In the genomic region with DNA sequence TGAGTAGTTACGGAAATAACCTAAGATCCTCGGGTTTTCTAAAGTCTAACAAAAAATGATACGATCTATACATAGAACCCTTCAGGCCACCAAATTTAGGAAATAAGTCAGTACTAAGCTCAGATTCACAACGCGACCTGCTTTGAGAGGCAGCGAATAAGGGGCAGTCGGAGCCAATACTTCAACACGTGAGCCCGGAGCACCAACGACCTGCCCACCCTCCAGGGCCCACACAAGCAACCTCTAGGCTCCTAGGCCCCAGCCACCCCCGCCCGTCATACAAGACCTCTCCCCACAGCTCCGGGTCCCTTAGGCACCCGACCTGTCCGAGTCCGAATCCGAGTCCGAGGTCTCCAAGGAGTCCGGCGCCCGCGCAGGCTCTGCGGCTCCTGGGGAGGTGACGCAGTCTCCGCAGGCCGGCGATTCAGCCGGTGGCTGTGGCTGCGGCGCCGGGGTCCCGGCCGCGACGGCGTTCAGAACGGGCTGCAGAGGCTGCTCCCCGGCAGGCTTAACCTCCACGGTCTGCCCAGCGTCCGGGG, we compare ENCODE assay signal across 1 cellular context.
TF ChIP-seq lines count a peak whose summit lies in the region.

No MANE protein-coding gene starts in this region.

TF ChIP-seq in HepG2, 621 proteins besides CTCF, POLR2A, EP300 and RAD21 (continued from another document and continues in another):
- TF ChIP-seq, protein P1, sequence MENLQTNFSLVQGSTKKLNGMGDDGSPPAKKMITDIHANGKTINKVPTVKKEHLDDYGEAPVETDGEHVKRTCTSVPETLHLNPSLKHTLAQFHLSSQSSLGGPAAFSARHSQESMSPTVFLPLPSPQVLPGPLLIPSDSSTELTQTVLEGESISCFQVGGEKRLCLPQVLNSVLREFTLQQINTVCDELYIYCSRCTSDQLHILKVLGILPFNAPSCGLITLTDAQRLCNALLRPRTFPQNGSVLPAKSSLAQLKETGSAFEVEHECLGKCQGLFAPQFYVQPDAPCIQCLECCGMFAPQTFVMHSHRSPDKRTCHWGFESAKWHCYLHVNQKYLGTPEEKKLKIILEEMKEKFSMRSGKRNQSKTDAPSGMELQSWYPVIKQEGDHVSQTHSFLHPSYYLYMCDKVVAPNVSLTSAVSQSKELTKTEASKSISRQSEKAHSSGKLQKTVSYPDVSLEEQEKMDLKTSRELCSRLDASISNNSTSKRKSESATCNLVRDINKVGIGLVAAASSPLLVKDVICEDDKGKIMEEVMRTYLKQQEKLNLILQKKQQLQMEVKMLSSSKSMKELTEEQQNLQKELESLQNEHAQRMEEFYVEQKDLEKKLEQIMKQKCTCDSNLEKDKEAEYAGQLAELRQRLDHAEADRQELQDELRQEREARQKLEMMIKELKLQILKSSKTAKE (CRISPR knock-in tag; IDR thresholded peaks at IDR 0.05; ENCODE audit: borderline replicate concordance): peak; percentile 27; the same call in 1 of the 2 replicates
- TF ChIP-seq SRSF4 (IDR thresholded peaks at IDR 0.05; ENCODE audit: low read depth, low read length, poor library complexity, severe bottlenecking): no peak
- TF ChIP-seq, protein P2, sequence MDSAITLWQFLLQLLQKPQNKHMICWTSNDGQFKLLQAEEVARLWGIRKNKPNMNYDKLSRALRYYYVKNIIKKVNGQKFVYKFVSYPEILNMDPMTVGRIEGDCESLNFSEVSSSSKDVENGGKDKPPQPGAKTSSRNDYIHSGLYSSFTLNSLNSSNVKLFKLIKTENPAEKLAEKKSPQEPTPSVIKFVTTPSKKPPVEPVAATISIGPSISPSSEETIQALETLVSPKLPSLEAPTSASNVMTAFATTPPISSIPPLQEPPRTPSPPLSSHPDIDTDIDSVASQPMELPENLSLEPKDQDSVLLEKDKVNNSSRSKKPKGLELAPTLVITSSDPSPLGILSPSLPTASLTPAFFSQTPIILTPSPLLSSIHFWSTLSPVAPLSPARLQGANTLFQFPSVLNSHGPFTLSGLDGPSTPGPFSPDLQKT (CRISPR knock-in tag; IDR thresholded peaks at IDR 0.05; ENCODE audit: borderline replicate concordance): no peak
- no peak for TF ChIP-seq HOXA9 (CRISPR knock-in tag; IDR thresholded peaks at IDR 0.05; ENCODE audit: borderline replicate concordance)
- no peak for TF ChIP-seq ZNF256 (CRISPR knock-in tag; conservative IDR thresholded peaks at IDR 0.05)
- TF ChIP-seq ZNF329 (CRISPR knock-in tag; IDR thresholded peaks at IDR 0.05; ENCODE audit: low read depth): peak; percentile 53; the same call in 1 of the 2 replicates
- no peak for TF ChIP-seq POLR2G (IDR thresholded peaks at IDR 0.05; ENCODE audit: low read depth, low read length)
- TF ChIP-seq ZFX (CRISPR knock-in tag; IDR thresholded peaks at IDR 0.05; ENCODE audit: low read depth): peak; percentile 52; the same call in 1 of the 2 replicates
- no peak for TF ChIP-seq FOSL2 (CRISPR knock-in tag; IDR thresholded peaks at IDR 0.05)
- TF ChIP-seq ISX (CRISPR knock-in tag; conservative IDR thresholded peaks at IDR 0.05): no peak
- no peak for TF ChIP-seq GATA4 (IDR thresholded peaks at IDR 0.05; ENCODE audit: borderline replicate concordance, low read depth)
- TF ChIP-seq, protein P3, sequence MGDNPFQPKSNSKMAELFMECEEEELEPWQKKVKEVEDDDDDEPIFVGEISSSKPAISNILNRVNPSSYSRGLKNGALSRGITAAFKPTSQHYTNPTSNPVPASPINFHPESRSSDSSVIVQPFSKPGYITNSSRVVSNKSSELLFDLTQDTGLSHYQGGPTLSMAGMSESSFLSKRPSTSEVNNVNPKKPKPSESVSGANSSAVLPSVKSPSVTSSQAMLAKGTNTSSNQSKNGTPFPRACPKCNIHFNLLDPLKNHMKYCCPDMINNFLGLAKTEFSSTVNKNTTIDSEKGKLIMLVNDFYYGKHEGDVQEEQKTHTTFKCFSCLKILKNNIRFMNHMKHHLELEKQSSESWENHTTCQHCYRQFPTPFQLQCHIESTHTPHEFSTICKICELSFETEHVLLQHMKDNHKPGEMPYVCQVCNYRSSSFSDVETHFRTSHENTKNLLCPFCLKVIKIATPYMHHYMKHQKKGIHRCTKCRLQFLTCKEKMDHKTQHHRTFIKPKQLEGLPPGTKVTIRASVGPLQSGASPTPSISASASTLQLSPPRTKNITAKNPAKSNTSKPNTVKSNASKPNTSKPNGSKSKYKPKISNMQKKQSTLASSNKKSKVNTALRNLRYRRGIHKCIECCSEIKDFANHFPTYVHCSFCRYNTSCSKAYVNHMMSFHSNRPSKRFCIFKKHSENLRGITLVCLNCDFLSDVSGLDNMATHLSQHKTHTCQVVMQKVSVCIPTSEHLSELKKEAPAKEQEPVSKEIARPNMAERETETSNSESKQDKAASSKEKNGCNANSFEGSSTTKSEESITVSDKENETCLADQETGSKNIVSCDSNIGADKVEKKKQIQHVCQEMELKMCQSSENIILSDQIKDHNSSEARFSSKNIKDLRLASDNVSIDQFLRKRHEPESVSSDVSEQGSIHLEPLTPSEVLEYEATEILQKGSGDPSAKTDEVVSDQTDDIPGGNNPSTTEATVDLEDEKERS (CRISPR knock-in tag; IDR thresholded peaks at IDR 0.05): no peak
- TF ChIP-seq, protein P4, sequence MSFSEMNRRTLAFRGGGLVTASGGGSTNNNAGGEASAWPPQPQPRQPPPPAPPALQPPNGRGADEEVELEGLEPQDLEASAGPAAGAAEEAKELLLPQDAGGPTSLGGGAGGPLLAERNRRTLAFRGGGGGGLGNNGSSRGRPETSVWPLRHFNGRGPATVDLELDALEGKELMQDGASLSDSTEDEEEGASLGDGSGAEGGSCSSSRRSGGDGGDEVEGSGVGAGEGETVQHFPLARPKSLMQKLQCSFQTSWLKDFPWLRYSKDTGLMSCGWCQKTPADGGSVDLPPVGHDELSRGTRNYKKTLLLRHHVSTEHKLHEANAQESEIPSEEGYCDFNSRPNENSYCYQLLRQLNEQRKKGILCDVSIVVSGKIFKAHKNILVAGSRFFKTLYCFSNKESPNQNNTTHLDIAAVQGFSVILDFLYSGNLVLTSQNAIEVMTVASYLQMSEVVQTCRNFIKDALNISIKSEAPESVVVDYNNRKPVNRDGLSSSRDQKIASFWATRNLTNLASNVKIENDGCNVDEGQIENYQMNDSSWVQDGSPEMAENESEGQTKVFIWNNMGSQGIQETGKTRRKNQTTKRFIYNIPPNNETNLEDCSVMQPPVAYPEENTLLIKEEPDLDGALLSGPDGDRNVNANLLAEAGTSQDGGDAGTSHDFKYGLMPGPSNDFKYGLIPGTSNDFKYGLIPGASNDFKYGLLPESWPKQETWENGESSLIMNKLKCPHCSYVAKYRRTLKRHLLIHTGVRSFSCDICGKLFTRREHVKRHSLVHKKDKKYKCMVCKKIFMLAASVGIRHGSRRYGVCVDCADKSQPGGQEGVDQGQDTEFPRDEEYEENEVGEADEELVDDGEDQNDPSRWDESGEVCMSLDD (CRISPR knock-in tag; IDR thresholded peaks at IDR 0.05; ENCODE audit: borderline replicate concordance): no peak
- TF ChIP-seq, protein P5, sequence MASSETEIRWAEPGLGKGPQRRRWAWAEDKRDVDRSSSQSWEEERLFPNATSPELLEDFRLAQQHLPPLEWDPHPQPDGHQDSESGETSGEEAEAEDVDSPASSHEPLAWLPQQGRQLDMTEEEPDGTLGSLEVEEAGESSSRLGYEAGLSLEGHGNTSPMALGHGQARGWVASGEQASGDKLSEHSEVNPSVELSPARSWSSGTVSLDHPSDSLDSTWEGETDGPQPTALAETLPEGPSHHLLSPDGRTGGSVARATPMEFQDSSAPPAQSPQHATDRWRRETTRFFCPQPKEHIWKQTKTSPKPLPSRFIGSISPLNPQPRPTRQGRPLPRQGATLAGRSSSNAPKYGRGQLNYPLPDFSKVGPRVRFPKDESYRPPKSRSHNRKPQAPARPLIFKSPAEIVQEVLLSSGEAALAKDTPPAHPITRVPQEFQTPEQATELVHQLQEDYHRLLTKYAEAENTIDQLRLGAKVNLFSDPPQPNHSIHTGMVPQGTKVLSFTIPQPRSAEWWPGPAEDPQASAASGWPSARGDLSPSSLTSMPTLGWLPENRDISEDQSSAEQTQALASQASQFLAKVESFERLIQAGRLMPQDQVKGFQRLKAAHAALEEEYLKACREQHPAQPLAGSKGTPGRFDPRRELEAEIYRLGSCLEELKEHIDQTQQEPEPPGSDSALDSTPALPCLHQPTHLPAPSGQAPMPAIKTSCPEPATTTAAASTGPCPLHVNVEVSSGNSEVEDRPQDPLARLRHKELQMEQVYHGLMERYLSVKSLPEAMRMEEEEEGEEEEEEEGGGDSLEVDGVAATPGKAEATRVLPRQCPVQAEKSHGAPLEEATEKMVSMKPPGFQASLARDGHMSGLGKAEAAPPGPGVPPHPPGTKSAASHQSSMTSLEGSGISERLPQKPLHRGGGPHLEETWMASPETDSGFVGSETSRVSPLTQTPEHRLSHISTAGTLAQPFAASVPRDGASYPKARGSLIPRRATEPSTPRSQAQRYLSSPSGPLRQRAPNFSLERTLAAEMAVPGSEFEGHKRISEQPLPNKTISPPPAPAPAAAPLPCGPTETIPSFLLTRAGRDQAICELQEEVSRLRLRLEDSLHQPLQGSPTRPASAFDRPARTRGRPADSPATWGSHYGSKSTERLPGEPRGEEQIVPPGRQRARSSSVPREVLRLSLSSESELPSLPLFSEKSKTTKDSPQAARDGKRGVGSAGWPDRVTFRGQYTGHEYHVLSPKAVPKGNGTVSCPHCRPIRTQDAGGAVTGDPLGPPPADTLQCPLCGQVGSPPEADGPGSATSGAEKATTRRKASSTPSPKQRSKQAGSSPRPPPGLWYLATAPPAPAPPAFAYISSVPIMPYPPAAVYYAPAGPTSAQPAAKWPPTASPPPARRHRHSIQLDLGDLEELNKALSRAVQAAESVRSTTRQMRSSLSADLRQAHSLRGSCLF (CRISPR knock-in tag; IDR thresholded peaks at IDR 0.05; ENCODE audit: borderline replicate concordance): no peak
- TF ChIP-seq ZNF768 (CRISPR knock-in tag; IDR thresholded peaks at IDR 0.05): no peak; the same call in 1 of the 2 replicates
- no peak for TF ChIP-seq NCOR1 (IDR thresholded peaks at IDR 0.05; ENCODE audit: borderline replicate concordance, low read length)
- 0 out of 2 replicates have a peak, but pooled peaks have one; percentile 27 for TF ChIP-seq ZSCAN29 (CRISPR knock-in tag; conservative IDR thresholded peaks at IDR 0.05)
- TF ChIP-seq, protein P6, sequence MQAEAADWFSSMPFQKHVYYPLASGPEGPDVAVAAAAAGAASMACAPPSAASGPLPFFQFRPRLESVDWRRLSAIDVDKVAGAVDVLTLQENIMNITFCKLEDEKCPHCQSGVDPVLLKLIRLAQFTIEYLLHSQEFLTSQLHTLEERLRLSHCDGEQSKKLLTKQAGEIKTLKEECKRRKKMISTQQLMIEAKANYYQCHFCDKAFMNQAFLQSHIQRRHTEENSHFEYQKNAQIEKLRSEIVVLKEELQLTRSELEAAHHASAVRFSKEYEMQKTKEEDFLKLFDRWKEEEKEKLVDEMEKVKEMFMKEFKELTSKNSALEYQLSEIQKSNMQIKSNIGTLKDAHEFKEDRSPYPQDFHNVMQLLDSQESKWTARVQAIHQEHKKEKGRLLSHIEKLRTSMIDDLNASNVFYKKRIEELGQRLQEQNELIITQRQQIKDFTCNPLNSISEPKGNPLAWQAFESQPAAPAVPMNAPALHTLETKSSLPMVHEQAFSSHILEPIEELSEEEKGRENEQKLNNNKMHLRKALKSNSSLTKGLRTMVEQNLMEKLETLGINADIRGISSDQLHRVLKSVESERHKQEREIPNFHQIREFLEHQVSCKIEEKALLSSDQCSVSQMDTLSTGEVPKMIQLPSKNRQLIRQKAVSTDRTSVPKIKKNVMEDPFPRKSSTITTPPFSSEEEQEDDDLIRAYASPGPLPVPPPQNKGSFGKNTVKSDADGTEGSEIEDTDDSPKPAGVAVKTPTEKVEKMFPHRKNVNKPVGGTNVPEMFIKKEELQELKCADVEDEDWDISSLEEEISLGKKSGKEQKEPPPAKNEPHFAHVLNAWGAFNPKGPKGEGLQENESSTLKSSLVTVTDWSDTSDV (CRISPR knock-in tag; IDR thresholded peaks at IDR 0.05): 0 out of 2 replicates have a peak, but pooled peaks have one; percentile 62
- TF ChIP-seq SRSF1 (optimal IDR thresholded peaks at IDR 0.05; ENCODE audit: low read depth, low read length): no peak
- TF ChIP-seq, protein P7, sequence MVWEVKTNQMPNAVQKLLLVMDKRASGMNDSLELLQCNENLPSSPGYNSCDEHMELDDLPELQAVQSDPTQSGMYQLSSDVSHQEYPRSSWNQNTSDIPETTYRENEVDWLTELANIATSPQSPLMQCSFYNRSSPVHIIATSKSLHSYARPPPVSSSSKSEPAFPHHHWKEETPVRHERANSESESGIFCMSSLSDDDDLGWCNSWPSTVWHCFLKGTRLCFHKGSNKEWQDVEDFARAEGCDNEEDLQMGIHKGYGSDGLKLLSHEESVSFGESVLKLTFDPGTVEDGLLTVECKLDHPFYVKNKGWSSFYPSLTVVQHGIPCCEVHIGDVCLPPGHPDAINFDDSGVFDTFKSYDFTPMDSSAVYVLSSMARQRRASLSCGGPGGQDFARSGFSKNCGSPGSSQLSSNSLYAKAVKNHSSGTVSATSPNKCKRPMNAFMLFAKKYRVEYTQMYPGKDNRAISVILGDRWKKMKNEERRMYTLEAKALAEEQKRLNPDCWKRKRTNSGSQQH (CRISPR knock-in tag; IDR thresholded peaks at IDR 0.05; ENCODE audit: low read depth): 0 out of 2 replicates have a peak, but pooled peaks have one; percentile 8
- no peak for TF ChIP-seq MIER3 (CRISPR knock-in tag; IDR thresholded peaks at IDR 0.05; ENCODE audit: borderline replicate concordance)
- no peak for TF ChIP-seq ZBTB21 (CRISPR knock-in tag; IDR thresholded peaks at IDR 0.05)
- no peak for TF ChIP-seq JDP2 (CRISPR knock-in tag; IDR thresholded peaks at IDR 0.05; ENCODE audit: borderline replicate concordance)
- no peak for TF ChIP-seq EED (CRISPR knock-in tag; IDR thresholded peaks at IDR 0.05)
- TF ChIP-seq, protein P8, sequence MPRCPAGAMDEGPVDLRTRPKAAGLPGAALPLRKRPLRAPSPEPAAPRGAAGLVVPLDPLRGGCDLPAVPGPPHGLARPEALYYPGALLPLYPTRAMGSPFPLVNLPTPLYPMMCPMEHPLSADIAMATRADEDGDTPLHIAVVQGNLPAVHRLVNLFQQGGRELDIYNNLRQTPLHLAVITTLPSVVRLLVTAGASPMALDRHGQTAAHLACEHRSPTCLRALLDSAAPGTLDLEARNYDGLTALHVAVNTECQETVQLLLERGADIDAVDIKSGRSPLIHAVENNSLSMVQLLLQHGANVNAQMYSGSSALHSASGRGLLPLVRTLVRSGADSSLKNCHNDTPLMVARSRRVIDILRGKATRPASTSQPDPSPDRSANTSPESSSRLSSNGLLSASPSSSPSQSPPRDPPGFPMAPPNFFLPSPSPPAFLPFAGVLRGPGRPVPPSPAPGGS (CRISPR knock-in tag; IDR thresholded peaks at IDR 0.05): no peak
- TF ChIP-seq ZNF180 (CRISPR knock-in tag; IDR thresholded peaks at IDR 0.05; ENCODE audit: borderline replicate concordance, low read depth): no peak
- TF ChIP-seq AGO2 (optimal IDR thresholded peaks at IDR 0.05; ENCODE audit: low read depth, low read length): peak; percentile 76
- TF ChIP-seq HDAC1 (CRISPR knock-in tag; IDR thresholded peaks at IDR 0.05): no peak
- 0 out of 2 replicates have a peak, but pooled peaks have one; percentile 12 for TF ChIP-seq ZNF780A (CRISPR knock-in tag; IDR thresholded peaks at IDR 0.05)
- TF ChIP-seq FOXC1 (CRISPR knock-in tag; IDR thresholded peaks at IDR 0.05; ENCODE audit: borderline replicate concordance): 0 out of 2 replicates have a peak, but pooled peaks have one; percentile 27
- no peak for TF ChIP-seq RFXANK (CRISPR knock-in tag; IDR thresholded peaks at IDR 0.05)
- no peak for TF ChIP-seq ZC3H4 (CRISPR knock-in tag; IDR thresholded peaks at IDR 0.05; ENCODE audit: borderline replicate concordance)
- no peak for TF ChIP-seq SRF (IDR thresholded peaks at IDR 0.05; ENCODE audit: low read depth, low read length)
- TF ChIP-seq ZFY (CRISPR knock-in tag; IDR thresholded peaks at IDR 0.05): no peak; the same call in 1 of the 2 replicates
- no peak; the same call in 1 of the 2 replicates for TF ChIP-seq PHF8 (CRISPR knock-in tag; IDR thresholded peaks at IDR 0.05)
- 0 out of 2 replicates have a peak, but pooled peaks have one; percentile 41 for TF ChIP-seq ZFP36L1 (CRISPR knock-in tag; IDR thresholded peaks at IDR 0.05)
